In genomic region chr16:71610447-71610846, GRCh38 we compare ENCODE assay signal across 8 cellular contexts. TPM values are rescaled to one million over a fixed set of nuclear protein-coding genes. Genes with fewer than 3 reads are reported as not detected.
"Had no signal": no experiment of that assay in that cellular context is flagged by ENCODE, and none has a peak within 500 bp of the region (broad histone marks: within the 10 kb centered on the region; RNA-seq: fewer than 3 reads in every experiment).

No MANE protein-coding gene starts in this region.

- H3K36me3 ChIP-seq: esophagus squamous epithelium, sigmoid colon had no signal

- H3K9me3 Mint-ChIP-seq: activated CD4-positive, alpha-beta memory T cell treated with anti-CD3 and anti-CD28 coated beads for 36 hours had no signal

- DNase-seq: esophagus squamous epithelium, sigmoid colon had no signal

- H3K4me3 Mint-ChIP-seq: activated CD4-positive, alpha-beta memory T cell treated with anti-CD3 and anti-CD28 coated beads for 36 hours; activated naive CD8-positive, alpha-beta T cell had no signal

- H3K36me3 Mint-ChIP-seq: activated CD4-positive, alpha-beta memory T cell treated with anti-CD3 and anti-CD28 coated beads for 36 hours; activated naive CD8-positive, alpha-beta T cell had no signal

- H3K4me1 ChIP-seq: foreskin keratinocyte, psoas muscle, sigmoid colon had no signal

- H3K27ac ChIP-seq: esophagus squamous epithelium, foreskin keratinocyte, psoas muscle, sigmoid colon had no signal

- H3K27ac Mint-ChIP-seq: activated CD4-positive, alpha-beta memory T cell treated with anti-CD3 and anti-CD28 coated beads for 36 hours; activated naive CD8-positive, alpha-beta T cell had no signal

- H3K4me3 ChIP-seq: esophagus squamous epithelium, psoas muscle, sigmoid colon had no signal

- H3K9me3 ChIP-seq: esophagus squamous epithelium, psoas muscle, sigmoid colon had no signal

RNA-seq across cellular contexts. Expression of gene MARVELD3, which starts 15.5 kb away (rescaled TPM):
- total RNA-seq: activated CD4-positive, alpha-beta memory T cell treated with anti-CD3 and anti-CD28 coated beads for 36 hours; psoas muscle; sigmoid colon; T-helper 2 cell treated with Interferon-gamma antibody and Interleukin-4, amounts not matched to agents 100 ng/mL and 5 ng/mL, for 36 hours had no signal
- polyA plus RNA-seq: neural cell had no signal

RNA-seq across cellular contexts. Expression of gene TAT, which starts 33.6 kb away (rescaled TPM):
- total RNA-seq: activated CD4-positive, alpha-beta memory T cell treated with anti-CD3 and anti-CD28 coated beads for 36 hours; esophagus squamous epithelium; foreskin keratinocyte; sigmoid colon; T-helper 2 cell treated with Interferon-gamma antibody and Interleukin-4, amounts not matched to agents 100 ng/mL and 5 ng/mL, for 36 hours had no signal
- polyA plus RNA-seq: foreskin keratinocyte, neural cell, psoas muscle had no signal
